ENCODE assay signal across 22 cellular contexts in the genomic region with DNA sequence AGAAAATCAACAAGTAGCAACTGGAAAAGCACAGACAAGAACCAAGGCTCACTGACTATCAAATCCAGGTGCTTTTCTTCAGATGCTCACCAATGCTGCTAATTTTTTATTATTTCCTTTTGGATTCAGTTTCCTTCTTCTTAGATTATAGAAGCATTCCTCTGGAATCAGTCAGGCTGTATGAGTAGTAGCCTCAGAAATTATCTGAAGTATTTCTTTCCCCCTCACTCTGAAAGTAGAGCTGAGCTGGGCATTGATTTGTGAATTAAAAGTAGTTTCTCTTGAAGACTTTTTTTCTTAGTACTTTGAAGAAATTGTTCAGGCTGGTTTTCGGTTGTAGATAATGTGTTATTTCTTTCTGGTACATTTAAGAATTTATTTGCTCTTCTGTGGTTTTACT.
DNase-seq lines count a peak whose midpoint lies in the region; ATAC-seq, FAIRE-seq and TF ChIP-seq lines count a peak whose summit lies in the region.
"Had no signal": no experiment of that assay in that cellular context is flagged by ENCODE, and none has a peak within 500 bp of the region (broad histone marks: within the 10 kb centered on the region; RNA-seq: fewer than 3 reads in every experiment).

No MANE protein-coding gene starts in this region.

- CTCF ChIA-PET in activated CD4-positive, alpha-beta memory T cell treated with anti-CD3 and anti-CD28 coated beads, Interleukin-2, amount 10 ng/mL, durations not matched to agents 7 days and 5 days (lab: Charles Lee), result no interaction called here

- no peak for ATAC-seq in HG03139 (IDR thresholded peaks at IDR 0.05; ENCODE audit: unreplicated experiment)

- no peak overlapping the region for H3K27ac ChIP-seq in MM.1S (ENCODE audit: low read length)
- H3K27ac ChIP-seq: 22Rv1, C4-2B had no signal

- FAIRE-seq in D721Med (lab: Jason Lieb, UNC), result peak; percentile 16
- FAIRE-seq: G401.6, H1 had no signal

- no peaks in the 10 kb centered on the region for H3K36me3 ChIP-seq in MM.1S (replicated peaks; ENCODE audit: insufficient read depth, low read length)

- no peak overlapping the region for H3K27ac Mint-ChIP-seq in activated CD4-positive, alpha-beta memory T cell treated with anti-CD3 and anti-CD28 coated beads, Interleukin-2, amount 10 ng/mL, durations not matched to agents 7 days and 5 days

- no peaks in the 10 kb centered on the region for H3K9me2 ChIP-seq in MM.1S (replicated peaks; ENCODE audit: insufficient read depth, low read length)
- H3K9me2 ChIP-seq: SK-N-SH had no signal

- H3K4me1 Mint-ChIP-seq in activated CD4-positive, alpha-beta memory T cell treated with anti-CD3 and anti-CD28 coated beads, Interleukin-2, amount 10 ng/mL, durations not matched to agents 7 days and 5 days, result no peaks in the 10 kb centered on the region

- H3K79me2 ChIP-seq in MM.1S (ENCODE audit: low read length), result no peaks in the 10 kb centered on the region

- no peaks in the 10 kb centered on the region for H3K36me3 Mint-ChIP-seq in activated CD4-positive, alpha-beta memory T cell treated with anti-CD3 and anti-CD28 coated beads, Interleukin-2, amount 10 ng/mL, durations not matched to agents 7 days and 5 days (ENCODE audit: low read depth)

- TF ChIP-seq CTCF in D721Med (IDR thresholded peaks at IDR 0.05; ENCODE audit: insufficient read depth, missing control alignments), result no peak
- no peak for TF ChIP-seq CTCF in MM.1S (IDR thresholded peaks at IDR 0.05; ENCODE audit: low read length)

- H3K9ac ChIP-seq in MM.1S (ENCODE audit: low read length), result no peak overlapping the region
- H3K9ac ChIP-seq: SK-N-SH had no signal

- DNase-seq in D721Med (ENCODE audit: insufficient read length, low spot score) (no peak), amniotic stem cell (lab: John Stamatoyannopoulos, UW) (peak; percentile 11), dedifferentiated amniotic fluid mesenchymal stem cell (ENCODE audit: extremely low spot score) (peak; percentile 53), kidney tubule cell (ENCODE audit: low spot score) (peak; percentile 65), DMS 273 treated with DMSO at 0.1 percent for 48 hours (lab: John Stamatoyannopoulos, UW) (no peak), MM.1S (no peak)
- DNase-seq in activated CD4-positive, alpha-beta memory T cell treated with anti-CD3 and anti-CD28 coated beads, Interleukin-2, amount 10 ng/mL, durations not matched to agents 7 days and 5 days, result no peak
- DNase-seq: AML-193, KBM-7, NCI-H1417, NCI-H187, NCI-H2227 treated with DMSO at 0.1 percent for 48 hours, NCI-H524, NCI-H82, OCI-M1, SHP77 treated with DMSO at 0.1 percent for 48 hours, SK-N-SH had no signal

- no peaks in the 10 kb centered on the region for H3F3A ChIP-seq in MM.1S (ENCODE audit: insufficient read depth, low read length)

- H4K20me1 ChIP-seq in MM.1S (ENCODE audit: insufficient read depth, low read length), result no peaks in the 10 kb centered on the region

- no peaks in the 10 kb centered on the region for H3K9me3 ChIP-seq in MM.1S (replicated peaks; ENCODE audit: insufficient read depth, low read length)
- H3K9me3 ChIP-seq: SK-N-SH had no signal

- no peaks in the 10 kb centered on the region for H3K27me3 Mint-ChIP-seq in activated CD4-positive, alpha-beta memory T cell treated with anti-CD3 and anti-CD28 coated beads, Interleukin-2, amount 10 ng/mL, durations not matched to agents 7 days and 5 days

- no peaks in the 10 kb centered on the region for H3K27me3 ChIP-seq in MM.1S (replicated peaks; ENCODE audit: insufficient read depth, low read length)

- H3K4me3 Mint-ChIP-seq in activated CD4-positive, alpha-beta memory T cell treated with anti-CD3 and anti-CD28 coated beads, Interleukin-2, amount 10 ng/mL, durations not matched to agents 7 days and 5 days, result no peak overlapping the region

- H3K4me3 ChIP-seq in MM.1S (ENCODE audit: low read length), result no peak overlapping the region

- peaks cover 3% of the 10 kb centered on the region for H3K9me3 Mint-ChIP-seq in activated CD4-positive, alpha-beta memory T cell treated with anti-CD3 and anti-CD28 coated beads, Interleukin-2, amount 10 ng/mL, durations not matched to agents 7 days and 5 days

- no peak overlapping the region for H2AFZ ChIP-seq in MM.1S (ENCODE audit: low read length)

- no peaks in the 10 kb centered on the region for H3K4me1 ChIP-seq in MM.1S (ENCODE audit: low read length)

- no peak overlapping the region for H3K4me2 ChIP-seq in MM.1S (ENCODE audit: low read depth, low read length)
- H3K4me2 ChIP-seq: SK-N-SH had no signal

- POLR2A ChIA-PET in activated CD4-positive, alpha-beta memory T cell treated with anti-CD3 and anti-CD28 coated beads, Interleukin-2, amount 10 ng/mL, durations not matched to agents 7 days and 5 days (lab: Charles Lee), result no interaction called here

Comparison
In these comparisons a context has a peak if more than half of its experiments do, and no peak if none do; other contexts are left out.
1. DNase-seq: peak in amniotic stem cell (single experiment), dedifferentiated amniotic fluid mesenchymal stem cell (single experiment) and kidney tubule cell (single experiment); none in D721Med (single experiment), activated CD4-positive, alpha-beta memory T cell treated with anti-CD3 and anti-CD28 coated beads, Interleukin-2, amount 10 ng/mL, durations not matched to agents 7 days and 5 days (single experiment), DMS 273 treated with DMSO at 0.1 percent for 48 hours (single experiment) and MM.1S (single experiment).